Comparison of ENCODE assay signal across 26 cellular contexts in genomic region chr20:5495939-5496338, GRCh38.
"Had no signal": no experiment of that assay in that cellular context is flagged by ENCODE, and none has a peak within 500 bp of the region (broad histone marks: within the 10 kb centered on the region; RNA-seq: fewer than 3 reads in every experiment).

No MANE protein-coding gene starts in this region.

- H2AFZ ChIP-seq: neural progenitor cell, parathyroid adenoma had no signal

- H3K4me3 ChIP-seq: neural progenitor cell, ovary, psoas muscle, skin epidermis, smooth muscle cell, spleen, stomach, thoracic aorta, thyroid gland, tibial nerve, upper lobe of left lung, vagina had no signal

- H3K9ac ChIP-seq: neural progenitor cell, parathyroid adenoma had no signal

- H3K9me3 ChIP-seq: ovary, psoas muscle, thyroid gland, upper lobe of left lung, vagina had no signal

- H3K4me2 ChIP-seq: neural progenitor cell, smooth muscle cell had no signal

- H3K27ac ChIP-seq: neural progenitor cell, ovary, parathyroid adenoma, psoas muscle, skin epidermis, spleen, stomach, thoracic aorta, thyroid gland, tibial nerve, upper lobe of left lung, vagina had no signal

- FAIRE-seq: urothelium cell line had no signal

- H3K79me2 ChIP-seq: parathyroid adenoma had no signal

- H3K4me1 ChIP-seq: neural progenitor cell, parathyroid adenoma, psoas muscle, spleen, stomach, thyroid gland, tibial nerve, upper lobe of left lung, vagina had no signal

- DNase-seq: natural killer cell; occipital lobe; ovary; posterior cingulate gyrus; psoas muscle; right cardiac atrium; spleen; stimulated activated CD4-positive, alpha-beta T cell treated with anti-CD3 and anti-CD28 coated beads, Interleukin-12 subunit alpha, Interleukin-12 subunit beta, amount 100 ng/mL, for 4 hours; stimulated activated CD4-positive, alpha-beta T cell treated with anti-CD3 and anti-CD28 coated beads, Interleukin-1b, Interleukin-23, amount 100 ng/mL, for 48 hours; stimulated activated CD4-positive, alpha-beta T cell treated with anti-CD3 and anti-CD28 coated beads, Interleukin-4, amount 100 ng/mL, for 1 hour; stimulated activated naive B cell treated with anti-CD40 and anti-IgM and Interleukin-4, amounts not matched to agents 10 μg/mL and 1 μg/mL and 100 μg/mL, for 72 hours; stimulated activated naive CD4-positive, alpha-beta T cell treated with Interleukin-2 at 50 U/mL for 16 hours; stomach; thyroid gland; trophoblast cell; upper lobe of left lung had no signal

- H3K36me3 ChIP-seq: neural progenitor cell, ovary, thoracic aorta, thyroid gland, upper lobe of left lung, vagina had no signal

- ATAC-seq: natural killer cell; psoas muscle; right cardiac atrium; sciatic nerve; stimulated activated effector memory CD8-positive, alpha-beta T cell treated with anti-CD3 and anti-CD28 coated beads, Interleukin-12 subunit alpha, Interleukin-12 subunit beta, amount 100 ng/mL, for 72 hours had no signal

- H3K27me3 ChIP-seq: neural progenitor cell, ovary, spleen, stomach, thyroid gland, tibial nerve, upper lobe of left lung, vagina had no signal
